Comparison of ENCODE assay signal across 11 cellular contexts in genomic region chr9:91411096-91411771, GRCh38. TPM values are rescaled to one million over a fixed set of nuclear protein-coding genes. Genes with fewer than 3 reads are reported as not detected.
DNase-seq lines count a peak whose midpoint lies in the region; ATAC-seq, FAIRE-seq and TF ChIP-seq lines count a peak whose summit lies in the region.
"Had no signal": no experiment of that assay in that cellular context is flagged by ENCODE, and none has a peak within 500 bp of the region (broad histone marks: within the 10 kb centered on the region; RNA-seq: fewer than 3 reads in every experiment).

No MANE protein-coding gene starts in this region.

- H3K79me1 ChIP-seq in IMR-90 (ENCODE audit: low read depth in 1 of 2, low read length in 2 of 2) = peaks cover 27 to 61% of the 10 kb centered on the region in 2 experiments

- H3K27ac Mint-ChIP-seq in T-helper 17 cell = no peak overlapping the region

- H2BK20ac ChIP-seq in IMR-90 (ENCODE audit: low read depth, low read length) = no peak overlapping the region

- BruUV-seq in IMR-90 (replicated peaks; lab: Mats Ljungman, UMichigan) = no TSS peak

- no peak overlapping the region for H2AK9ac ChIP-seq in IMR-90 (replicated peaks; ENCODE audit: low read depth, low read length, poor library complexity)

- H3K4me2 ChIP-seq in IMR-90 (ENCODE audit: low read depth, low read length) = peak overlapping the region; percentile 49

- DNase-seq in IMR-90 = peak; percentile 47
- peak; percentile 25 for DNase-seq in RCC 7860 (ENCODE audit: low spot score)
- DNase-seq in T-helper 17 cell = no peak
- DNase-seq: aorta; NCI-H524; stimulated activated CD4-positive, alpha-beta T cell treated with anti-CD3 and anti-CD28 coated beads, Interleukin-1b, Interleukin-23, amount 100 ng/mL, for 48 hours; stimulated activated naive CD4-positive, alpha-beta T cell had no signal

- no CpG with 5 or more reads among the region's 5 CpGs for WGBS in IMR-90 (ENCODE audit: extremely low coverage in 2 of 2, insufficient read length in 1 of 2), 2 experiments

- intact Hi-C loops in IMR-90 (cut with micrococcal nuclease) = loop anchor here (10.0 kb wide), 1 partner anchor 1246 kb away; no protein-coding TSS in a partner anchor

- H3K4me3 ChIP-seq in IMR-90 (ENCODE audit: insufficient read depth, low read depth, low read length) (no peak overlapping the region), neutrophil (ENCODE audit: low read depth in 1 of 2, low read length in 1 of 2) (peak overlapping the region; percentile 36 to 47)

- peak overlapping the region; percentile 29 for H3K27ac ChIP-seq in IMR-90 (ENCODE audit: insufficient read depth, low read length)
- peak overlapping the region; percentile 99 for H3K27ac ChIP-seq in neutrophil

- H2AK5ac ChIP-seq in IMR-90 (ENCODE audit: low read depth, low read length) = no peak overlapping the region

- H3K36me3 Mint-ChIP-seq in T-helper 17 cell (ENCODE audit: low read depth) = peaks cover 9% of the 10 kb centered on the region

- peaks cover 9% of the 10 kb centered on the region for H3K4me1 Mint-ChIP-seq in T-helper 17 cell

- in situ Hi-C loops in IMR-90 (cut with MboI; ENCODE audit: low sequenced_read_pairs) = no loop called here

- H3K9me1 ChIP-seq in IMR-90 (ENCODE audit: insufficient read depth, low read length) = peaks cover 18% of the 10 kb centered on the region

- no peak overlapping the region for H4K5ac ChIP-seq in IMR-90 (ENCODE audit: low read depth, low read length)

- H3K4me1 ChIP-seq in IMR-90 (ENCODE audit: control insufficient read depth, insufficient read depth, low read length) (peaks cover 11% of the 10 kb centered on the region), neutrophil (ENCODE audit: control insufficient read depth in 1 of 2, insufficient read depth in 1 of 2, low read depth in 1 of 2, low read length in 1 of 2) (peaks cover 87 to 96% of the 10 kb centered on the region in 2 experiments)

- CTCF ChIA-PET in IMR-90 (lab: Yijun Ruan, JAX) = no interaction called here

- peaks cover 47% of the 10 kb centered on the region for H4K20me1 ChIP-seq in IMR-90 (ENCODE audit: insufficient read depth, low read length)

- no peak overlapping the region for H2BK15ac ChIP-seq in IMR-90 (ENCODE audit: low read depth, low read length)

- peak overlapping the region; percentile 33; the same call in 1 of the 2 replicates for H3K18ac ChIP-seq in IMR-90 (ENCODE audit: low read depth, low read length)

- H3K36me3 ChIP-seq in IMR-90 (ENCODE audit: control insufficient read depth, insufficient read depth, low read length) (peaks cover 33% of the 10 kb centered on the region), neutrophil (peaks cover 28% of the 10 kb centered on the region)

- H3K4me3 Mint-ChIP-seq in T-helper 17 cell = no peak overlapping the region

- no peak overlapping the region for H2BK120ac ChIP-seq in IMR-90 (ENCODE audit: low read depth, low read length)

- no peak overlapping the region for H2AFZ ChIP-seq in IMR-90 (replicated peaks; ENCODE audit: low read length, poor library complexity)

- FAIRE-seq in RCC 7860 (lab: Jason Lieb, UNC) = peak; percentile 76

- peak overlapping the region; percentile 69 for H2BK5ac ChIP-seq in IMR-90 (ENCODE audit: low read depth, low read length, poor library complexity, severe bottlenecking)

- ATAC-seq in IMR-90 (ENCODE audit: low read depth) = peak; percentile 34
- peak; percentile 38 for ATAC-seq in esophagus mucosa
- ATAC-seq in GM21723 (IDR thresholded peaks at IDR 0.05; ENCODE audit: unreplicated experiment) = no peak
- no peak for ATAC-seq in HG02884 (IDR thresholded peaks at IDR 0.05; ENCODE audit: unreplicated experiment)
- ATAC-seq in T-helper 17 cell = no peak

- H3K27me3 Mint-ChIP-seq in T-helper 17 cell = peaks cover 15% of the 10 kb centered on the region

- TF ChIP-seq RAD21 in IMR-90 (IDR thresholded peaks at IDR 0.05; ENCODE audit: low read length) = no peak

- H3K27me3 ChIP-seq in IMR-90 (ENCODE audit: control insufficient read depth, insufficient read depth, low read length) (no peaks in the 10 kb centered on the region), neutrophil (no peaks in the 10 kb centered on the region)

- peak overlapping the region in 1 of 2 experiments; percentile 24; a peak in 1 of 4 replicates for H4K8ac ChIP-seq in IMR-90 (ENCODE audit: low read depth in 2 of 2, low read length in 2 of 2)

- no peak overlapping the region for H3K23ac ChIP-seq in IMR-90 (ENCODE audit: low read depth, low read length)

- POLR2A ChIA-PET in IMR-90 (lab: Charles Lee; ENCODE audit: unreplicated experiment) = no interaction called here

- H3K9me3 ChIP-seq in IMR-90 (ENCODE audit: control insufficient read depth, insufficient read depth, low read length) = no peaks in the 10 kb centered on the region
- no peaks in the 10 kb centered on the region for H3K9me3 ChIP-seq in neutrophil
- H3K9me3 ChIP-seq in T-helper 17 cell (ENCODE audit: control insufficient read depth, low read length, poor library complexity, severe bottlenecking) = no peaks in the 10 kb centered on the region

- no peak overlapping the region for H4K91ac ChIP-seq in IMR-90 (ENCODE audit: insufficient read depth, low read depth, low read length)

- H3K56ac ChIP-seq in IMR-90 (ENCODE audit: extremely low read depth, insufficient read depth, low read length) = peak overlapping the region; percentile 10; the same call in 1 of the 2 replicates

- dilution Hi-C loops in IMR-90 (cut with HindIII; ENCODE audit: low sequenced_read_pairs, unreplicated experiment) = no loop called here

- no peak overlapping the region for H3K14ac ChIP-seq in IMR-90 (replicated peaks; ENCODE audit: low read depth, low read length)

- no peak overlapping the region; the same call in 1 of the 2 replicates for H3K9ac ChIP-seq in IMR-90 (ENCODE audit: low read depth, low read length)

- no peak for TF ChIP-seq POLR2A in IMR-90 (IDR thresholded peaks at IDR 0.05; ENCODE audit: low read depth, low read length)

- H3K4ac ChIP-seq in IMR-90 (ENCODE audit: low read depth, low read length) = peak overlapping the region; percentile 20; the same call in 1 of the 2 replicates

- no peak for TF ChIP-seq CTCF in IMR-90 (conservative IDR thresholded peaks at IDR 0.05; ENCODE audit: low read depth, low read length)
- no peak for TF ChIP-seq CTCF in neutrophil (IDR thresholded peaks at IDR 0.05)

TF ChIP-seq in IMR-90, 13 proteins besides CTCF, POLR2A, EP300 and RAD21:
- TF ChIP-seq CHD1 (IDR thresholded peaks at IDR 0.05; ENCODE audit: low read depth, low read length) (no peak), CEBPB (IDR thresholded peaks at IDR 0.05; ENCODE audit: low read depth, low read length) (no peak), SMC3 (IDR thresholded peaks at IDR 0.05; ENCODE audit: low read depth, low read length) (no peak), RCOR1 (IDR thresholded peaks at IDR 0.05; ENCODE audit: insufficient replicate concordance, low read length) (no peak), NFE2L2 (IDR thresholded peaks at IDR 0.05; ENCODE audit: low read depth, low read length) (no peak), MAFK (IDR thresholded peaks at IDR 0.05; ENCODE audit: low read depth, low read length) (no peak), MAZ (IDR thresholded peaks at IDR 0.05; ENCODE audit: borderline replicate concordance, low read depth, low read length) (no peak), BHLHE40 (IDR thresholded peaks at IDR 0.05; ENCODE audit: low read depth, low read length) (no peak), FOS (IDR thresholded peaks at IDR 0.05; ENCODE audit: low read depth, low read length) (no peak)
TF ChIP-seq in IMR-90: peak in this region for 0.

RNA-seq across cellular contexts. Expression of gene NFIL3, which starts 12.4 kb away (rescaled TPM):
- 27.6 and 29.4 TPM in 2 replicates for total RNA-seq in IMR-90 (2012; rRNA removed)
- 20.8 and 27.7 TPM in 2 replicates for polyA plus RNA-seq in IMR-90 (2012; rRNA removed)
- polyA plus RNA-seq in IMR-90 (2012; cell fraction: cytosol; rRNA removed) = 11.9 and 12.8 TPM in 2 replicates
- 6.6 and 66.1 TPM in 2 replicates for polyA plus RNA-seq in IMR-90 (2012; cell fraction: nucleus; rRNA removed; ENCODE audit: low replicate concordance)
- 19.4 TPM for total RNA-seq in esophagus mucosa
- total RNA-seq in T-helper 17 cell = 10 to 100 TPM; 20.1 to 22.1 TPM

RNA-seq across cellular contexts. Expression of gene AUH, which starts 49.5 kb away (rescaled TPM):
- total RNA-seq in IMR-90 (2012; rRNA removed) (8.1 and 12.8 TPM in 2 replicates), esophagus mucosa (10.4 TPM), T-helper 17 cell (10 to 100 TPM; 15.2 to 17.2 TPM)
- 5.7 and 5.9 TPM in 2 replicates for polyA plus RNA-seq in IMR-90 (2012; rRNA removed)
- polyA plus RNA-seq in IMR-90 (2012; cell fraction: cytosol; rRNA removed) = 3.6 and 6.3 TPM in 2 replicates
- 4.0 and 11.1 TPM in 2 replicates for polyA plus RNA-seq in IMR-90 (2012; cell fraction: nucleus; rRNA removed; ENCODE audit: low replicate concordance)

Comparison
In these comparisons a context has a peak if more than half of its experiments do, and no peak if none do; other contexts are left out.
1. ATAC-seq: peak in IMR-90 (single experiment) and esophagus mucosa (single experiment); none in GM21723 (single experiment), HG02884 (single experiment) and T-helper 17 cell (single experiment).
2. DNase-seq: peak in IMR-90 (single experiment) and RCC 7860 (single experiment); none in T-helper 17 cell (0 of 3).